9 cellular contexts compared by ENCODE assay signal in genomic region chr10:6052247-6053221, GRCh38. TPM values are rescaled to one million over a fixed set of nuclear protein-coding genes. Genes with fewer than 3 reads are reported as not detected.
A peak's percentile ranks its signal among the peaks of the same experiment; 100 is the strongest.
DNase-seq lines count a peak whose midpoint lies in the region; ATAC-seq, FAIRE-seq and TF ChIP-seq lines count a peak whose summit lies in the region.
"Had no signal": no experiment of that assay in that cellular context is flagged by ENCODE, and none has a peak within 500 bp of the region (broad histone marks: within the 10 kb centered on the region; RNA-seq: fewer than 3 reads in every experiment).

No MANE protein-coding gene starts in this region.

- no peak overlapping the region for H2AFZ ChIP-seq in DND-41 (ENCODE audit: low read depth, low read length)

- H4K20me1 ChIP-seq in DND-41 (ENCODE audit: insufficient read depth, low read length), result no peaks in the 10 kb centered on the region

- H3K4me1 ChIP-seq in DND-41 (ENCODE audit: insufficient read depth, low read length), result peaks cover 31% of the 10 kb centered on the region

- CTCF ChIA-PET in activated CD8-positive, alpha-beta memory T cell treated with anti-CD3 and anti-CD28 coated beads, Interleukin-2, amount 10 ng/mL, durations not matched to agents 7 days and 5 days (lab: Charles Lee), result interaction anchor here (1.0 to 4.8 kb wide), 8 partner anchors 9 to 360 kb away, joined by 3 to 51 read pairs (median 10); partner anchors contain the start of gene IL2RA

- no peaks in the 10 kb centered on the region for H3K9me3 Mint-ChIP-seq in activated CD8-positive, alpha-beta memory T cell treated with anti-CD3 and anti-CD28 coated beads, Interleukin-2, amount 10 ng/mL, durations not matched to agents 7 days and 5 days (ENCODE audit: low read depth)
- no peaks in the 10 kb centered on the region for H3K9me3 Mint-ChIP-seq in stimulated activated naive CD8-positive, alpha-beta T cell treated with anti-CD3 and anti-CD28 coated beads, Interleukin-15, amount 100 ng/mL, for 72 hours

- H3K27ac ChIP-seq in DND-41 (ENCODE audit: low read length), result no peak overlapping the region

- peak overlapping the region; percentile 76 for H3K4me3 Mint-ChIP-seq in activated CD8-positive, alpha-beta memory T cell treated with anti-CD3 and anti-CD28 coated beads, Interleukin-2, amount 10 ng/mL, durations not matched to agents 7 days and 5 days
- H3K4me3 Mint-ChIP-seq in stimulated activated naive CD8-positive, alpha-beta T cell treated with anti-CD3 and anti-CD28 coated beads, Interleukin-15, amount 100 ng/mL, for 72 hours, result peak overlapping the region; percentile 80 to 89

- no peak overlapping the region for H3K9ac ChIP-seq in DND-41 (ENCODE audit: low read depth, low read length)

- no peak overlapping the region for H3K4me3 ChIP-seq in DND-41 (ENCODE audit: low read depth in 1 of 2, low read length in 2 of 2)

- no peaks in the 10 kb centered on the region for H3K27me3 Mint-ChIP-seq in activated CD8-positive, alpha-beta memory T cell treated with anti-CD3 and anti-CD28 coated beads, Interleukin-2, amount 10 ng/mL, durations not matched to agents 7 days and 5 days
- no peaks in the 10 kb centered on the region for H3K27me3 Mint-ChIP-seq in stimulated activated naive CD8-positive, alpha-beta T cell treated with anti-CD3 and anti-CD28 coated beads, Interleukin-15, amount 100 ng/mL, for 72 hours

- FAIRE-seq in RCC 7860 (lab: Jason Lieb, UNC), result no peak
- FAIRE-seq: G401.6 had no signal

- no peaks in the 10 kb centered on the region for H3K79me2 ChIP-seq in DND-41 (ENCODE audit: insufficient read depth, low read length)

- peak overlapping the region; percentile 92 for H3K27ac Mint-ChIP-seq in activated CD8-positive, alpha-beta memory T cell treated with anti-CD3 and anti-CD28 coated beads, Interleukin-2, amount 10 ng/mL, durations not matched to agents 7 days and 5 days
- peak overlapping the region; percentile 96 to 97 for H3K27ac Mint-ChIP-seq in stimulated activated naive CD8-positive, alpha-beta T cell treated with anti-CD3 and anti-CD28 coated beads, Interleukin-15, amount 100 ng/mL, for 72 hours

- H3K36me3 ChIP-seq in DND-41 (ENCODE audit: insufficient read depth, low read length), result no peaks in the 10 kb centered on the region

- H3K36me3 Mint-ChIP-seq in activated CD8-positive, alpha-beta memory T cell treated with anti-CD3 and anti-CD28 coated beads, Interleukin-2, amount 10 ng/mL, durations not matched to agents 7 days and 5 days, result peaks cover 80% of the 10 kb centered on the region

- DNase-seq in DND-41 (peak; percentile 47), left lobe of liver (ENCODE audit: low spot score) (peak; percentile 42), RCC 7860 (ENCODE audit: low spot score) (no peak), NCI-H82 (lab: John Stamatoyannopoulos, UW) (no peak), NCI-H524 treated with DMSO at 0.1 percent for 48 hours (lab: John Stamatoyannopoulos, UW) (no peak)
- peak; percentile 87 for DNase-seq in activated CD8-positive, alpha-beta memory T cell treated with anti-CD3 and anti-CD28 coated beads, Interleukin-2, amount 10 ng/mL, durations not matched to agents 7 days and 5 days
- peak; percentile 78 to 88 for DNase-seq in stimulated activated naive CD8-positive, alpha-beta T cell treated with anti-CD3 and anti-CD28 coated beads, Interleukin-15, amount 100 ng/mL, for 72 hours

- peak overlapping the region; percentile 80 for H3K4me2 ChIP-seq in DND-41 (ENCODE audit: insufficient read depth, low read length)

- peaks cover 17% of the 10 kb centered on the region for H3K27me3 ChIP-seq in DND-41 (ENCODE audit: insufficient read depth, low read length, poor library complexity)

- H3K9me3 ChIP-seq in DND-41 (ENCODE audit: insufficient read depth, low read length, severe bottlenecking), result no peaks in the 10 kb centered on the region

- TF ChIP-seq CTCF in DND-41 (IDR thresholded peaks at IDR 0.05; ENCODE audit: borderline replicate concordance, extremely low read depth, low read length, poor library complexity, severe bottlenecking), result no peak

- peaks cover 86% of the 10 kb centered on the region for H3K4me1 Mint-ChIP-seq in activated CD8-positive, alpha-beta memory T cell treated with anti-CD3 and anti-CD28 coated beads, Interleukin-2, amount 10 ng/mL, durations not matched to agents 7 days and 5 days
- peaks cover 86% of the 10 kb centered on the region for H3K4me1 Mint-ChIP-seq in stimulated activated naive CD8-positive, alpha-beta T cell treated with anti-CD3 and anti-CD28 coated beads, Interleukin-15, amount 100 ng/mL, for 72 hours

- peak; percentile 33 for ATAC-seq in DND-41 (ENCODE audit: insufficient read depth, low read depth)
- ATAC-seq in HG03196 (IDR thresholded peaks at IDR 0.05; ENCODE audit: unreplicated experiment), result peak; percentile 30
- peak; percentile 44 for ATAC-seq in activated CD8-positive, alpha-beta memory T cell treated with anti-CD3 and anti-CD28 coated beads, Interleukin-2, amount 10 ng/mL, durations not matched to agents 7 days and 5 days
- no peak for ATAC-seq in left lobe of liver
- ATAC-seq in stimulated activated naive CD8-positive, alpha-beta T cell treated with anti-CD3 and anti-CD28 coated beads, Interleukin-15, amount 100 ng/mL, for 72 hours, result peak; percentile 60

RNA-seq across cellular contexts. Expression of gene IL2RA, which starts 9.6 kb away (rescaled TPM):
- total RNA-seq in activated CD8-positive, alpha-beta memory T cell treated with anti-CD3 and anti-CD28 coated beads, Interleukin-2, amount 10 ng/mL, durations not matched to agents 7 days and 5 days, result 100 to 1,000 TPM; 302 to 832 TPM
- 1.3 TPM for total RNA-seq in left lobe of liver

RNA-seq across cellular contexts. Expression of gene RBM17, which starts 36.3 kb away (rescaled TPM):
- 100 to 1,000 TPM; 205 to 267 TPM for total RNA-seq in activated CD8-positive, alpha-beta memory T cell treated with anti-CD3 and anti-CD28 coated beads, Interleukin-2, amount 10 ng/mL, durations not matched to agents 7 days and 5 days
- 24.3 TPM for total RNA-seq in left lobe of liver

Comparison
In these comparisons a context has a peak if more than half of its experiments do, and no peak if none do; other contexts are left out.
1. DNase-seq: peak in DND-41 (single experiment), activated CD8-positive, alpha-beta memory T cell treated with anti-CD3 and anti-CD28 coated beads, Interleukin-2, amount 10 ng/mL, durations not matched to agents 7 days and 5 days (single experiment), left lobe of liver (single experiment) and stimulated activated naive CD8-positive, alpha-beta T cell treated with anti-CD3 and anti-CD28 coated beads, Interleukin-15, amount 100 ng/mL, for 72 hours (2 of 2); none in RCC 7860 (single experiment), NCI-H82 (single experiment) and NCI-H524 treated with DMSO at 0.1 percent for 48 hours (single experiment).
2. RNA of gene IL2RA, which starts 9.6 kb away (total RNA-seq): 302 to 832 TPM in activated CD8-positive, alpha-beta memory T cell treated with anti-CD3 and anti-CD28 coated beads, Interleukin-2, amount 10 ng/mL, durations not matched to agents 7 days and 5 days; 1.3 TPM in left lobe of liver (single experiment); every median in the first group is over 100 times any median in the second.